ENCODE assay signal across 8 cellular contexts in the genomic region with DNA sequence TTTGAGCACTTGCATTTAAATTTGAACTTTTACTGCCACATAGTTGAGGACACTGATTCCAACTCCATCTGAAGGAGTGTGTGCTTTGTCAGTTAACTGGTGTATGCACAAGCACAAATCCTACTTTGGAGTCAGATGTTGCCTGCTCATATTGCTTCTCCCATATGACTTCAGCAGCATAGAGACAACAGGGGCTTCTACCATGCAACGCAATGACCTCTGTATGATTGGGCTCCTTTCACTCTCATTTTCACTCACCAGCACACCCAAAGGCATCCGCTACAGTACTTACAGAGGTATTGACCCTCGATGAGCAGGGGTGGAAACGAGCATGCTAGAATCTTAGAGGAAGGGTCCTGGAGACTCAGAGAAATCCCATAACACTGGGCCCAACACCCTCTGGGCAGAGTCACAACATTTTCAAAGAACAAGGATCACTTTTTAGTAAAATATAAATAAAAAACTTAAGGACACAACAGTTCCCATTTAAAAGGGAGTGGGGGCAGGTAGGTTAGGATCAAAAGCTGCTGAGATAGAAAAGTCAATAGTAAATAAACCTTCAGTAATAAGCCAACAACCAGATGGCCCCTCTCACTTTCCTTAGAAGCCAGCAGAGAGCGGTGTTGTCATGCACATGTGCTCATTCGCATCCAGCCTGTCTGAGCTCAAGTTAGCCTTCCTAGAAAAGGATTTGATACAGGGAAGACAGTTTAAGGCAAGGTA.
DNase-seq lines count a peak whose midpoint lies in the region; ATAC-seq and TF ChIP-seq lines count a peak whose summit lies in the region.

No MANE protein-coding gene starts in this region.

- no peaks in the 10 kb centered on the region for H3F3A ChIP-seq in OCI-LY1 (ENCODE audit: insufficient read depth, low read length)

- H3K4me2 ChIP-seq in OCI-LY1 (ENCODE audit: low read length), result no peak overlapping the region

- no peaks in the 10 kb centered on the region for H3K36me3 Mint-ChIP-seq in activated naive CD8-positive, alpha-beta T cell treated with anti-CD3 and anti-CD28 coated beads, Interleukin-2, amount 50 U/mL, for 24 hours (ENCODE audit: low read depth)
- H3K36me3 Mint-ChIP-seq in naive thymus-derived CD4-positive, alpha-beta T cell, result no peaks in the 10 kb centered on the region

- intact Hi-C loops in naive thymus-derived CD4-positive, alpha-beta T cell (cut with micrococcal nuclease), result loop anchor here in 1 of 2 donors (2.0 kb wide), 1 partner anchor 851 kb away; no protein-coding TSS in a partner anchor

- H3K4me1 ChIP-seq in OCI-LY1 (ENCODE audit: insufficient read depth, low read length, severe bottlenecking) (no peaks in the 10 kb centered on the region), liver (ENCODE audit: control insufficient read depth in 4 of 4, insufficient read depth in 4 of 4, low read length in 3 of 4) (peaks cover 0 to 3% (median 0%) of the 10 kb centered on the region in 4 donors)
- no peaks in the 10 kb centered on the region for H3K4me1 ChIP-seq in naive thymus-derived CD4-positive, alpha-beta T cell (ENCODE audit: control insufficient read depth in 2 of 2, insufficient read depth in 2 of 2, low read length in 2 of 2)

- no peak for TF ChIP-seq EP300 in Ishikawa (IDR thresholded peaks at IDR 0.05; ENCODE audit: borderline replicate concordance)

- ATAC-seq in GM18909 (IDR thresholded peaks at IDR 0.05; ENCODE audit: poor library complexity, unreplicated experiment), result peak; percentile 73
- no peak for ATAC-seq in activated naive CD8-positive, alpha-beta T cell treated with anti-CD3 and anti-CD28 coated beads, Interleukin-2, amount 50 U/mL, for 24 hours
- ATAC-seq in naive thymus-derived CD4-positive, alpha-beta T cell, result no peak

- H3K36me3 ChIP-seq in OCI-LY1 (ENCODE audit: insufficient read depth, low read length) (no peaks in the 10 kb centered on the region), liver (ENCODE audit: control insufficient read depth in 4 of 4, insufficient read depth in 3 of 4, low read depth in 1 of 4, low read length in 3 of 4) (no peaks in the 10 kb centered on the region)
- no peaks in the 10 kb centered on the region for H3K36me3 ChIP-seq in naive thymus-derived CD4-positive, alpha-beta T cell (ENCODE audit: control insufficient read depth in 2 of 3, insufficient read depth in 3 of 3, low read length in 3 of 3)

- no peaks in the 10 kb centered on the region for H3K4me1 Mint-ChIP-seq in activated naive CD8-positive, alpha-beta T cell treated with anti-CD3 and anti-CD28 coated beads, Interleukin-2, amount 50 U/mL, for 24 hours
- no peaks in the 10 kb centered on the region for H3K4me1 Mint-ChIP-seq in naive thymus-derived CD4-positive, alpha-beta T cell

- H3K27ac Mint-ChIP-seq in activated naive CD8-positive, alpha-beta T cell treated with anti-CD3 and anti-CD28 coated beads, Interleukin-2, amount 50 U/mL, for 24 hours, result no peak overlapping the region
- no peak overlapping the region for H3K27ac Mint-ChIP-seq in naive thymus-derived CD4-positive, alpha-beta T cell

- DNase-seq in AG20443 (ENCODE audit: low spot score), result peak; percentile 83
- peak; percentile 90 for DNase-seq in dedifferentiated amniotic fluid mesenchymal stem cell (ENCODE audit: extremely low spot score)
- DNase-seq in activated naive CD8-positive, alpha-beta T cell treated with anti-CD3 and anti-CD28 coated beads, Interleukin-2, amount 50 U/mL, for 24 hours, result no peak
- no peak for DNase-seq in naive thymus-derived CD4-positive, alpha-beta T cell

- no peak overlapping the region for H2AFZ ChIP-seq in OCI-LY1 (ENCODE audit: low read length)

- no peaks in the 10 kb centered on the region for H3K9me3 Mint-ChIP-seq in activated naive CD8-positive, alpha-beta T cell treated with anti-CD3 and anti-CD28 coated beads, Interleukin-2, amount 50 U/mL, for 24 hours
- peaks cover 0 to 3% (median 0%) of the 10 kb centered on the region in 11 donors for H3K9me3 Mint-ChIP-seq in naive thymus-derived CD4-positive, alpha-beta T cell

- TF ChIP-seq RAD21 in Ishikawa (IDR thresholded peaks at IDR 0.05; ENCODE audit: low read depth), result peak; percentile 94
- TF ChIP-seq RAD21 in liver (IDR thresholded peaks at IDR 0.05), result peak; percentile 96 to 97

- H3K9me3 ChIP-seq in OCI-LY1 (ENCODE audit: low read length), result no peaks in the 10 kb centered on the region
- no peaks in the 10 kb centered on the region for H3K9me3 ChIP-seq in liver (ENCODE audit: control insufficient read depth in 4 of 4, low read length in 3 of 4)
- no peaks in the 10 kb centered on the region for H3K9me3 ChIP-seq in naive thymus-derived CD4-positive, alpha-beta T cell (ENCODE audit: control insufficient read depth in 2 of 3, low read length in 3 of 3)

- TF ChIP-seq CTCF in OCI-LY1 (IDR thresholded peaks at IDR 0.05; ENCODE audit: low read length), result peak; percentile 78
- TF ChIP-seq CTCF in liver (IDR thresholded peaks at IDR 0.05; ENCODE audit: low read depth, low read length, missing input control), result peak; percentile 84

- H3K27me3 Mint-ChIP-seq in activated naive CD8-positive, alpha-beta T cell treated with anti-CD3 and anti-CD28 coated beads, Interleukin-2, amount 50 U/mL, for 24 hours, result no peaks in the 10 kb centered on the region
- H3K27me3 Mint-ChIP-seq in naive thymus-derived CD4-positive, alpha-beta T cell, result peaks cover 0 to 12% (median 0%) of the 10 kb centered on the region in 5 donors

- no peaks in the 10 kb centered on the region for H3K79me2 ChIP-seq in OCI-LY1 (ENCODE audit: insufficient read depth, low read length)

- H3K9ac ChIP-seq in OCI-LY1 (ENCODE audit: low read length), result no peak overlapping the region
- no peak overlapping the region for H3K9ac ChIP-seq in liver (ENCODE audit: low read depth in 1 of 2, low read length in 2 of 2)

- WGBS in liver, result 38% methylated on average over 6 of the region's 6 CpGs

- H3K9me2 ChIP-seq in OCI-LY1 (ENCODE audit: low read depth, low read length), result no peaks in the 10 kb centered on the region

- H3K4me3 ChIP-seq in OCI-LY1 (ENCODE audit: low read depth, low read length, poor library complexity, severe bottlenecking) (no peak overlapping the region), liver (ENCODE audit: low read depth in 1 of 3, low read length in 3 of 3) (no peak overlapping the region)
- no peak overlapping the region for H3K4me3 ChIP-seq in naive thymus-derived CD4-positive, alpha-beta T cell (ENCODE audit: low read length)

- no peak overlapping the region for H3K4me3 Mint-ChIP-seq in activated naive CD8-positive, alpha-beta T cell treated with anti-CD3 and anti-CD28 coated beads, Interleukin-2, amount 50 U/mL, for 24 hours
- H3K4me3 Mint-ChIP-seq in naive thymus-derived CD4-positive, alpha-beta T cell, result no peak overlapping the region

- CTCF ChIA-PET in naive thymus-derived CD4-positive, alpha-beta T cell (lab: Charles Lee), result no interaction called here

- POLR2A ChIA-PET in naive thymus-derived CD4-positive, alpha-beta T cell (lab: Charles Lee), result no interaction called here

- H3K27ac ChIP-seq in OCI-LY1 (ENCODE audit: low read depth, low read length, poor library complexity, severe bottlenecking) (no peak overlapping the region), liver (ENCODE audit: low read depth in 1 of 2, low read length in 2 of 2) (no peak overlapping the region)
- no peak overlapping the region for H3K27ac ChIP-seq in naive thymus-derived CD4-positive, alpha-beta T cell (ENCODE audit: low read depth, low read length)

- no peaks in the 10 kb centered on the region for H3K27me3 ChIP-seq in OCI-LY1 (ENCODE audit: insufficient read depth, low read length)
- H3K27me3 ChIP-seq in liver (ENCODE audit: control insufficient read depth in 4 of 4, insufficient read depth in 4 of 4, low read length in 3 of 4), result no peaks in the 10 kb centered on the region
- H3K27me3 ChIP-seq in naive thymus-derived CD4-positive, alpha-beta T cell (ENCODE audit: control insufficient read depth in 2 of 2, insufficient read depth in 2 of 2, low read length in 2 of 2), result no peaks in the 10 kb centered on the region

- H4K20me1 ChIP-seq in OCI-LY1 (ENCODE audit: insufficient read depth, low read length), result no peaks in the 10 kb centered on the region

TF ChIP-seq in Ishikawa, 13 proteins besides CTCF, POLR2A, EP300 and RAD21:
- no peak for TF ChIP-seq TEAD4 (IDR thresholded peaks at IDR 0.05)
- no peak for TF ChIP-seq YY1 (IDR thresholded peaks at IDR 0.05; ENCODE audit: low read depth)

TF ChIP-seq in liver, 16 proteins besides CTCF, POLR2A, EP300 and RAD21:
- TF ChIP-seq, protein P1, sequence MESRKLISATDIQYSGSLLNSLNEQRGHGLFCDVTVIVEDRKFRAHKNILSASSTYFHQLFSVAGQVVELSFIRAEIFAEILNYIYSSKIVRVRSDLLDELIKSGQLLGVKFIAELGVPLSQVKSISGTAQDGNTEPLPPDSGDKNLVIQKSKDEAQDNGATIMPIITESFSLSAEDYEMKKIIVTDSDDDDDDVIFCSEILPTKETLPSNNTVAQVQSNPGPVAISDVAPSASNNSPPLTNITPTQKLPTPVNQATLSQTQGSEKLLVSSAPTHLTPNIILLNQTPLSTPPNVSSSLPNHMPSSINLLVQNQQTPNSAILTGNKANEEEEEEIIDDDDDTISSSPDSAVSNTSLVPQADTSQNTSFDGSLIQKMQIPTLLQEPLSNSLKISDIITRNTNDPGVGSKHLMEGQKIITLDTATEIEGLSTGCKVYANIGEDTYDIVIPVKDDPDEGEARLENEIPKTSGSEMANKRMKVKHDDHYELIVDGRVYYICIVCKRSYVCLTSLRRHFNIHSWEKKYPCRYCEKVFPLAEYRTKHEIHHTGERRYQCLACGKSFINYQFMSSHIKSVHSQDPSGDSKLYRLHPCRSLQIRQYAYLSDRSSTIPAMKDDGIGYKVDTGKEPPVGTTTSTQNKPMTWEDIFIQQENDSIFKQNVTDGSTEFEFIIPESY (IDR thresholded peaks at IDR 0.05), result no peak
- TF ChIP-seq, protein P2, sequence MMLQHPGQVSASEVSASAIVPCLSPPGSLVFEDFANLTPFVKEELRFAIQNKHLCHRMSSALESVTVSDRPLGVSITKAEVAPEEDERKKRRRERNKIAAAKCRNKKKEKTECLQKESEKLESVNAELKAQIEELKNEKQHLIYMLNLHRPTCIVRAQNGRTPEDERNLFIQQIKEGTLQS (IDR thresholded peaks at IDR 0.05), result no peak
- peak; percentile 53 for TF ChIP-seq FOXA2 (IDR thresholded peaks at IDR 0.05)
- TF ChIP-seq RXRA (IDR thresholded peaks at IDR 0.05), result peak in 1 of 2 donors; percentile 19
- TF ChIP-seq HNF4A (conservative IDR thresholded peaks at IDR 0.05), result peak in 1 of 2 donors; percentile 9

Comparison
In these comparisons a context has a peak if more than half of its experiments do, and no peak if none do; other contexts are left out.
1. DNase-seq: peak in AG20443 (single experiment) and dedifferentiated amniotic fluid mesenchymal stem cell (single experiment); none in activated naive CD8-positive, alpha-beta T cell treated with anti-CD3 and anti-CD28 coated beads, Interleukin-2, amount 50 U/mL, for 24 hours (single experiment) and naive thymus-derived CD4-positive, alpha-beta T cell (0 of 9).